Comparison of ENCODE assay signal across 8 cellular contexts in genomic region chr5:37005946-37006540, GRCh38.
DNase-seq lines count a peak whose midpoint lies in the region; ATAC-seq, FAIRE-seq and TF ChIP-seq lines count a peak whose summit lies in the region.

No MANE protein-coding gene starts in this region.

- FAIRE-seq in GM12892 (lab: Jason Lieb, UNC) = peak; percentile 27

- H3K27ac ChIP-seq in OCI-LY3 (ENCODE audit: low read length) = no peak overlapping the region
- H3K27ac ChIP-seq in prostate gland = no peak overlapping the region

- no peaks in the 10 kb centered on the region for H3K79me2 ChIP-seq in OCI-LY3 (ENCODE audit: low read length)

- H3K9me3 ChIP-seq in OCI-LY3 (ENCODE audit: insufficient read depth, low read length) (no peaks in the 10 kb centered on the region), prostate gland (no peaks in the 10 kb centered on the region)

- DNase-seq in AG10803 (ENCODE audit: low read depth) (peak; percentile 39), GM12892 (ENCODE audit: insufficient read length) (no peak), epithelial cell of esophagus (ENCODE audit: low read depth) (peak; percentile 36), prostate gland (ENCODE audit: low spot score) (no peak), NCI-H187 (lab: John Stamatoyannopoulos, UW) (no peak)
- no peak for DNase-seq in stimulated activated CD4-positive, alpha-beta T cell treated with anti-CD3 and anti-CD28 coated beads, Interleukin-2, amount 100 ng/mL, for 48 hours

- WGBS in prostate gland = 39% methylated on average over 5 of the region's 5 CpGs

- no peak for ATAC-seq in GM18520 (IDR thresholded peaks at IDR 0.05; ENCODE audit: unreplicated experiment)

- H3K9ac ChIP-seq in OCI-LY3 (ENCODE audit: low read length) = no peak overlapping the region

- peaks cover 21% of the 10 kb centered on the region for H3K36me3 ChIP-seq in OCI-LY3 (replicated peaks; ENCODE audit: low read depth, low read length)
- no peaks in the 10 kb centered on the region for H3K36me3 ChIP-seq in prostate gland

- H3K27me3 ChIP-seq in OCI-LY3 (ENCODE audit: low read depth, low read length) (no peaks in the 10 kb centered on the region), prostate gland (replicated peaks; ENCODE audit: insufficient read depth) (no peaks in the 10 kb centered on the region)

- TF ChIP-seq CTCF in AG10803 (conservative IDR thresholded peaks at IDR 0.05; ENCODE audit: low read length) (peak; percentile 74), OCI-LY3 (IDR thresholded peaks at IDR 0.05; ENCODE audit: low read depth, low read length) (peak; percentile 62), epithelial cell of esophagus (IDR thresholded peaks at IDR 0.05; ENCODE audit: insufficient read depth, low read depth, low read length, missing control alignments) (peak; percentile 34), prostate gland (IDR thresholded peaks at IDR 0.05) (peak in 3 of 4 experiments; percentile 47 to 72 (median 70))

- H3K4me2 ChIP-seq in OCI-LY3 (ENCODE audit: low read length) = no peak overlapping the region

- H3K4me3 ChIP-seq in AG10803 (ENCODE audit: low read length) (no peak overlapping the region), OCI-LY3 (ENCODE audit: low read length) (no peak overlapping the region), epithelial cell of esophagus (ENCODE audit: low read length) (no peak overlapping the region), prostate gland (no peak overlapping the region)

- H2AFZ ChIP-seq in OCI-LY3 (ENCODE audit: low read depth, low read length) = no peak overlapping the region

- H3K4me1 ChIP-seq in OCI-LY3 (ENCODE audit: low read length) = no peaks in the 10 kb centered on the region
- no peaks in the 10 kb centered on the region for H3K4me1 ChIP-seq in prostate gland (replicated peaks)

- H4K20me1 ChIP-seq in OCI-LY3 (ENCODE audit: insufficient read depth, low read length) = no peaks in the 10 kb centered on the region

- intact Hi-C loops in prostate gland (cut with DNase I) = loop anchor here (5.0 kb wide), 2 partner anchors 129 to 264 kb away; partner anchors contain the start of gene NIPBL

- TF ChIP-seq POLR2A in GM12892 (IDR thresholded peaks at IDR 0.05; ENCODE audit: low read depth, low read length) (no peak), prostate gland (IDR thresholded peaks at IDR 0.05) (no peak)

Comparison
In these comparisons a context has a peak if more than half of its experiments do, and no peak if none do; other contexts are left out.
1. DNase-seq: peak in AG10803 (single experiment) and epithelial cell of esophagus (single experiment); none in GM12892 (single experiment), prostate gland (single experiment), NCI-H187 (0 of 2) and stimulated activated CD4-positive, alpha-beta T cell treated with anti-CD3 and anti-CD28 coated beads, Interleukin-2, amount 100 ng/mL, for 48 hours (0 of 2).
2. Peak in every context shown above with its lines, with median percentiles within 50 percentile points of each other: CTCF ChIP-seq.